ENCODE assay signal across 1 cellular context in genomic region chr13:36998624-36999041, GRCh38.
TF ChIP-seq lines count a peak whose summit lies in the region.

No MANE protein-coding gene starts in this region.

TF ChIP-seq in K562, 482 proteins besides CTCF, POLR2A, EP300 and RAD21:
- TF ChIP-seq HDAC3 (IDR thresholded peaks at IDR 0.05; ENCODE audit: borderline replicate concordance, partially characterized antibody) (no peak), RBM17 (IDR thresholded peaks at IDR 0.05; ENCODE audit: borderline replicate concordance, low read depth, low read length) (no peak), TBP (optimal IDR thresholded peaks at IDR 0.05; ENCODE audit: low read depth, low read length) (no peak), ZBTB7A (IDR thresholded peaks at IDR 0.05; ENCODE audit: borderline replicate concordance, control insufficient read depth, low read depth, low read length) (0 out of 2 replicates have a peak, but pooled peaks have one; percentile 19), ZFX (CRISPR knock-in tag; IDR thresholded peaks at IDR 0.05) (peak; percentile 49), SIN3A (IDR thresholded peaks at IDR 0.05; ENCODE audit: borderline replicate concordance in 2 of 2, control insufficient read depth in 1 of 2, low read depth in 2 of 2, low read length in 2 of 2) (no peak)
TF ChIP-seq in K562: peak in this region for 2.
